ENCODE assay signal across 8 cellular contexts in genomic region chr10:60444494-60445064, GRCh38. TPM values are rescaled to one million over a fixed set of nuclear protein-coding genes. Genes with fewer than 3 reads are reported as not detected.
DNase-seq lines count a peak whose midpoint lies in the region; ATAC-seq and TF ChIP-seq lines count a peak whose summit lies in the region.

No MANE protein-coding gene starts in this region.

- CTCF ChIA-PET in Panc1 (lab: Charles Lee), result interaction anchor here (0.6 to 1.9 kb wide), 2 partner anchors 202 to 344 kb away, joined by 3 to 9 read pairs; no protein-coding TSS in a partner anchor

- intact Hi-C loops in Panc1 (cut with micrococcal nuclease; ENCODE audit: unreplicated experiment), result loop anchor here (1.0 to 5.0 kb wide), 2 partner anchors 203 to 323 kb away; no protein-coding TSS in a partner anchor
- intact Hi-C loops in tibial artery (cut with DNase I; ENCODE audit: low total_unique reads), result loop anchor here (2.0 kb wide), 1 partner anchor 202 kb away; no protein-coding TSS in a partner anchor

- no peak for ATAC-seq in Panc1

- in situ Hi-C loops in Panc1 (cut with HindIII; ENCODE audit: low pct_unique_long_range_greater_than_20kb, low sequenced_read_pairs), result no loop called here

- H3K36me3 ChIP-seq in Panc1 (ENCODE audit: control insufficient read depth, insufficient read depth, low read length) (no peaks in the 10 kb centered on the region), tibial artery (no peaks in the 10 kb centered on the region)

- DNase-seq in NCI-H82 (lab: John Stamatoyannopoulos, UW) (peak; percentile 16), NCI-H82 treated with DMSO at 0.1 percent for 48 hours (lab: John Stamatoyannopoulos, UW; ENCODE audit: unreplicated experiment) (no peak), Panc1 (ENCODE audit: low read depth, low spot score) (no peak), fibroblast of villous mesenchyme (ENCODE audit: low read depth) (peak; percentile 62), tibial artery (no peak), activated gamma-delta T cell treated with Interleukin-2 at 50 U/mL for 16 hours (no peak), OCI-M2 (lab: John Stamatoyannopoulos, UW; ENCODE audit: unreplicated experiment) (no peak)
- DNase-seq in central memory CD4-positive, alpha-beta T cell, result no peak

- POLR2A ChIA-PET in Panc1 (lab: Charles Lee), result no interaction called here

- H3K27me3 ChIP-seq in Panc1 (ENCODE audit: control insufficient read depth, insufficient read depth, low read length) (no peaks in the 10 kb centered on the region), tibial artery (no peaks in the 10 kb centered on the region)

- H3K4me1 ChIP-seq in Panc1 (ENCODE audit: control insufficient read depth, insufficient read depth, low read length) (peaks cover 13% of the 10 kb centered on the region), tibial artery (peaks cover 0 to 52% (median 22%) of the 10 kb centered on the region in 4 donors)

- BruUV-seq in Panc1 (replicated peaks; lab: Mats Ljungman, UMichigan), result no TSS peak

- H3K9me3 ChIP-seq in Panc1 (ENCODE audit: control insufficient read depth, insufficient read depth, low read depth, low read length) (no peaks in the 10 kb centered on the region), tibial artery (no peaks in the 10 kb centered on the region)

- TF ChIP-seq CTCF in Panc1 (IDR thresholded peaks at IDR 0.05) (peak; percentile 72; the same call in 1 of the 2 replicates), fibroblast of villous mesenchyme (IDR thresholded peaks at IDR 0.05; ENCODE audit: insufficient read depth, low read depth, low read length) (peak; percentile 62), tibial artery (IDR thresholded peaks at IDR 0.05) (peak; percentile 57 to 60)

- H3K4me3 ChIP-seq in Panc1 (ENCODE audit: low read depth in 2 of 2, low read length in 2 of 2) (no peak overlapping the region), fibroblast of villous mesenchyme (ENCODE audit: low read depth, low read length) (no peak overlapping the region), tibial artery (no peak overlapping the region)

- H3K27ac ChIP-seq in Panc1 (ENCODE audit: low read length) (no peak overlapping the region), tibial artery (peak overlapping the region in 1 of 2 donors; percentile 40)

RNA-seq across cellular contexts. Expression of gene ANK3, which starts 54.9 kb away (rescaled TPM):
- total RNA-seq in Panc1 (2021; ENCODE audit: unreplicated experiment) (2.5 TPM), fibroblast of villous mesenchyme (1.3 and 5.8 TPM in 2 replicates)
- polyA plus RNA-seq in Panc1 (2012; ENCODE audit: insufficient read length), result 0.59 TPM

Comparison
In these comparisons a context has a peak if more than half of its experiments do, and no peak if none do; other contexts are left out.
1. DNase-seq: peak in NCI-H82 (single experiment) and fibroblast of villous mesenchyme (single experiment); none in NCI-H82 treated with DMSO at 0.1 percent for 48 hours (single experiment), Panc1 (single experiment), tibial artery (0 of 2), activated gamma-delta T cell treated with Interleukin-2 at 50 U/mL for 16 hours (single experiment), OCI-M2 (single experiment) and central memory CD4-positive, alpha-beta T cell (single experiment).
2. Peak in every context shown above with its lines, with median percentiles within 50 percentile points of each other: CTCF ChIP-seq.